Comparison of ENCODE assay signal across 8 cellular contexts in the genomic region with DNA sequence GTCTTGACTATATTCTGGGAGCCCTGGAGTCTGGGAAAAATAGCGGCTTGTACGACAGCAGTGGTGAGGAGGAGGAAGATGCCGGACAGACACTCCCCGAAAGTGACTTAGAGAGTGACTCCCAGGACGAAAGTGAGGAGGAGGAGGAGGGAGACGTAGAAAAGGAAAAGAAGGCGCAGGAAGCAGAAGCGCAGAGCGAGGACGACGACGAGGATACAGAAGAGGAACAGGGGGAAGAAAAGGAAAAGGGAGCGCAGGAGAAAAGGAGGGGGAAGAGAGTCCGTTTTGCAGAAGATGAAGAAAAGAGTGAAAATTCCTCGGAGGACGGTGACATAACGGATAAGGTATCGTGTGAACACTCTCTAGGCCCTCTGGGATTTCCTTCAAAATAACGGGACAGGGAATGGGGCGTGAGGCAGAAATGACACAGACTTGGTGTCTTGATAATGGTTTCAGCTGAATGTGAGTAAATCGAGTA. TPM values are rescaled to one million over a fixed set of nuclear protein-coding genes. Genes with fewer than 3 reads are reported as not detected.
DNase-seq lines count a peak whose midpoint lies in the region; ATAC-seq, FAIRE-seq and TF ChIP-seq lines count a peak whose summit lies in the region.

No MANE protein-coding gene starts in this region.

- peaks cover 6% of the 10 kb centered on the region for H4K20me1 ChIP-seq in HepG2 (ENCODE audit: insufficient read depth, low read length)

- ATAC-seq in A549, result peak in 1 of 2 experiments; percentile 18; a peak in 1 of 6 replicates
- peak; percentile 1 for ATAC-seq in HG02571 (IDR thresholded peaks at IDR 0.05; ENCODE audit: unreplicated experiment)
- ATAC-seq in HepG2, result no peak
- ATAC-seq in GM21576 (IDR thresholded peaks at IDR 0.05; ENCODE audit: unreplicated experiment), result no peak

- H3K27me3 Mint-ChIP-seq in activated naive CD8-positive, alpha-beta T cell treated with anti-CD3 and anti-CD28 coated beads for 36 hours, result peaks cover 5% of the 10 kb centered on the region
- H3K27me3 Mint-ChIP-seq in type B pancreatic cell, result peaks cover 20% of the 10 kb centered on the region

- H3K27ac ChIP-seq in A549 (peak overlapping the region; percentile 94), HepG2 (ENCODE audit: extremely low read length, insufficient read depth, low read length) (peak overlapping the region; percentile 74)

- TF ChIP-seq POLR2A in A549 (IDR thresholded peaks at IDR 0.05; ENCODE audit: low read length) (no peak), HepG2 (IDR thresholded peaks at IDR 0.05; ENCODE audit: insufficient read depth in 1 of 2, low read depth in 2 of 2, low read length in 2 of 2) (no peak)

- DNase-seq in A549 (ENCODE audit: low read depth in 1 of 2, low spot score in 1 of 2), result no peak
- DNase-seq in activated naive CD8-positive, alpha-beta T cell treated with anti-CD3 and anti-CD28 coated beads for 36 hours, result no peak
- no peak for DNase-seq in HepG2 (ENCODE audit: low spot score)
- DNase-seq in type B pancreatic cell (ENCODE audit: extremely low spot score, unreplicated experiment), result no peak
- no peak for DNase-seq in germinal center (ENCODE audit: low spot score)
- DNase-seq in SKM-1 (lab: John Stamatoyannopoulos, UW; ENCODE audit: unreplicated experiment), result no peak

- H2AFZ ChIP-seq in HepG2 (ENCODE audit: low read length), result no peak overlapping the region

- H3K27ac Mint-ChIP-seq in activated naive CD8-positive, alpha-beta T cell treated with anti-CD3 and anti-CD28 coated beads for 36 hours, result peak overlapping the region; percentile 88
- peak overlapping the region; percentile 90 for H3K27ac Mint-ChIP-seq in type B pancreatic cell

- TF ChIP-seq CTCF in A549 (IDR thresholded peaks at IDR 0.05), result no peak
- no peak for TF ChIP-seq CTCF in HepG2 (CRISPR knock-in tag; IDR thresholded peaks at IDR 0.05)
- no peak for TF ChIP-seq CTCF in type B pancreatic cell (conservative IDR thresholded peaks at IDR 0.05)

- H3K4me1 ChIP-seq in A549 (peaks cover 14% of the 10 kb centered on the region; the same call in 2 of the 3 replicates), HepG2 (ENCODE audit: insufficient read depth, low read length) (peaks cover 30% of the 10 kb centered on the region)

- peaks cover 16 to 34% of the 10 kb centered on the region in 2 experiments for H3K36me3 ChIP-seq in HepG2 (replicated peaks in 1 of 2; ENCODE audit: control insufficient read depth in 1 of 2, insufficient read depth in 2 of 2, low read length in 2 of 2)

- H3K9ac ChIP-seq in HepG2 (ENCODE audit: insufficient read depth, low read depth, low read length), result peak overlapping the region; percentile 79

- H3K4me2 ChIP-seq in A549 (peak overlapping the region; percentile 93), HepG2 (ENCODE audit: low read depth, low read length) (peak overlapping the region; percentile 86)

- CTCF ChIA-PET in A549 (lab: Yijun Ruan, JAX) (interaction anchor here (0.7 to 5.7 kb wide), 19 partner anchors 8 to 395 kb away, joined by 3 to 42 read pairs (median 8); a partner anchor contains a TSS), HepG2 (lab: Yijun Ruan, JAX; ENCODE audit: low intra/inter-chr PET ratio, low total read pairs) (no interaction called here)

- FAIRE-seq in A549 (lab: Jason Lieb, UNC) (no peak), HepG2 (lab: Jason Lieb, UNC) (no peak)

- TF ChIP-seq EP300 in A549 (IDR thresholded peaks at IDR 0.05) (no peak), HepG2 (IDR thresholded peaks at IDR 0.05; ENCODE audit: low read depth in 2 of 2, low read length in 2 of 2) (no peak), HepG2 (CRISPR knock-in tag; IDR thresholded peaks at IDR 0.05; ENCODE audit: borderline replicate concordance) (no peak)

- H3K9me3 ChIP-seq in A549 (peaks cover 9% of the 10 kb centered on the region; the same call in 1 of the 3 replicates), HepG2 (ENCODE audit: low read length) (no peaks in the 10 kb centered on the region)

- H3K79me2 ChIP-seq in HepG2 (ENCODE audit: insufficient read depth, low read length), result peaks cover 34% of the 10 kb centered on the region

- in situ Hi-C loops in HepG2 (cut with HindIII; ENCODE audit: extremely low pct_ligation_motif_present, low pct_unique_long_range_greater_than_20kb), result loop anchor here (5.0 to 25.0 kb wide), 2 partner anchors 187 to 312 kb away; a partner anchor contains a TSS

- intact Hi-C loops in HepG2 (cut with micrococcal nuclease; ENCODE audit: unreplicated experiment), result loop anchor here (5.0 kb wide), 1 partner anchor 57 kb away; no protein-coding TSS in a partner anchor

- 0 out of 5 replicates have a peak, but pooled peaks cover 2% of the 10 kb centered on the region in 2 experiments for H3K27me3 ChIP-seq in HepG2 (ENCODE audit: control insufficient read depth in 1 of 2, insufficient read depth in 2 of 2, low read length in 2 of 2)

- H3K4me1 Mint-ChIP-seq in activated naive CD8-positive, alpha-beta T cell treated with anti-CD3 and anti-CD28 coated beads for 36 hours, result peaks cover 27% of the 10 kb centered on the region
- peaks cover 5% of the 10 kb centered on the region for H3K4me1 Mint-ChIP-seq in type B pancreatic cell (ENCODE audit: unreplicated experiment)

- H3K4me3 ChIP-seq in A549 (peak overlapping the region; percentile 95), HepG2 (replicated peaks in 1 of 3; ENCODE audit: insufficient read depth in 1 of 3, low read depth in 2 of 3, low read length in 3 of 3) (peak overlapping the region; percentile 93 to 95 (median 93))

- TF ChIP-seq RAD21 in A549 (conservative IDR thresholded peaks at IDR 0.05 in 1 of 2, IDR thresholded peaks at IDR 0.05 in 1 of 2), result no peak
- TF ChIP-seq RAD21 in HepG2 (CRISPR knock-in tag; IDR thresholded peaks at IDR 0.05), result no peak

- peaks cover 31% of the 10 kb centered on the region for H3K36me3 Mint-ChIP-seq in activated naive CD8-positive, alpha-beta T cell treated with anti-CD3 and anti-CD28 coated beads for 36 hours
- peaks cover 4% of the 10 kb centered on the region for H3K36me3 Mint-ChIP-seq in type B pancreatic cell

- no peaks in the 10 kb centered on the region for H3K9me3 Mint-ChIP-seq in activated naive CD8-positive, alpha-beta T cell treated with anti-CD3 and anti-CD28 coated beads for 36 hours
- H3K9me3 Mint-ChIP-seq in type B pancreatic cell, result no peaks in the 10 kb centered on the region

- WGBS in A549 (ENCODE audit: missing lambda C conversion rate), result 2% methylated on average over 21 of the region's 21 CpGs
- WGBS in HepG2 (ENCODE audit: low lambda C conversion rate), result 2% methylated on average over 21 of the region's 21 CpGs

- BruUV-seq in HepG2 (replicated peaks; lab: Mats Ljungman, UMichigan), result no TSS peak

- H3K4me3 Mint-ChIP-seq in activated naive CD8-positive, alpha-beta T cell treated with anti-CD3 and anti-CD28 coated beads for 36 hours, result peak overlapping the region; percentile 97
- H3K4me3 Mint-ChIP-seq in type B pancreatic cell, result peak overlapping the region; percentile 96

- POLR2A ChIA-PET in A549 (lab: Yijun Ruan, JAX) (interaction anchor here (0.6 to 1.7 kb wide), 5 partner anchors 15 to 274 kb away, joined by 3 to 12 read pairs (median 3); a partner anchor contains a TSS), HepG2 (lab: Yijun Ruan, JAX) (interaction anchor here (0.9 to 1.7 kb wide), 2 partner anchors 22 to 57 kb away, joined by 3 to 9 read pairs; a partner anchor contains a TSS)

RNA-seq across cellular contexts. Expression of a gene that starts 0.9 kb away (rescaled TPM):
- 15.5 and 19.1 TPM in 2 replicates for polyA plus RNA-seq in A549 (2011; rRNA removed)
- polyA plus RNA-seq in A549 (2012; cell fraction: cytosol; rRNA removed), result 9.9 and 10.7 TPM in 2 replicates
- polyA plus RNA-seq in A549 (2012; cell fraction: nucleus; rRNA removed), result 28.0 and 34.9 TPM in 2 replicates
- 17.7 to 19.0 TPM (median 18.8 TPM) in 3 replicates for polyA plus RNA-seq in A549 (2017; fragmentation: RNase III; extraction: RNeasy Plus Mini Kit Qiagen cat#74134 plus additional on column Dnase treatment)
- polyA minus RNA-seq in A549 (2011; rRNA and poly(A)+ RNA removed), result 22.2 and 24.6 TPM in 2 replicates
- total RNA-seq in activated naive CD8-positive, alpha-beta T cell treated with anti-CD3 and anti-CD28 coated beads for 36 hours, result 10 to 100 TPM; 31.5 to 35.4 TPM
- 17.3 and 26.2 TPM in 2 replicates for total RNA-seq in HepG2 (2016; rRNA removed; fragmentation: Illumina TruSeq; extraction: Trizol)
- total RNA-seq in HepG2 (2016; cell fraction: cytosol; rRNA removed; fragmentation: Illumina TruSeq; extraction: Trizol; ENCODE audit: low read depth), result 19.4 and 19.6 TPM in 2 replicates
- 17.8 and 29.8 TPM in 2 replicates for total RNA-seq in HepG2 (2016; cell fraction: insoluble cytoplasmic fraction; rRNA removed; fragmentation: Illumina TruSeq; extraction: Trizol)
- total RNA-seq in HepG2 (2016; cell fraction: membrane; rRNA removed; fragmentation: Illumina TruSeq; extraction: Trizol), result 9.5 and 9.7 TPM in 2 replicates
- 38.8 and 47.6 TPM in 2 replicates for total RNA-seq in HepG2 (2016; cell fraction: nucleus; rRNA removed; fragmentation: Illumina TruSeq; extraction: Trizol)
- 14.0 and 14.2 TPM in 2 replicates for polyA plus RNA-seq in HepG2 (2011; rRNA removed)
- 3.9 and 4.6 TPM in 2 replicates for polyA plus RNA-seq in HepG2 (2011; cell fraction: cytosol; rRNA removed)
- 31.2 and 37.8 TPM in 2 replicates for polyA plus RNA-seq in HepG2 (2011; cell fraction: nucleus; rRNA removed)
- polyA plus RNA-seq in HepG2 (2012), result 12.8 and 13.3 TPM in 2 replicates
- polyA plus RNA-seq in HepG2 (2016; cell fraction: cytosol; fragmentation: Illumina TruSeq; extraction: Trizol; ENCODE audit: low read depth), result 0.77 and 1.1 TPM in 2 replicates
- 13.4 and 13.7 TPM in 2 replicates for polyA plus RNA-seq in HepG2 (2016; cell fraction: insoluble cytoplasmic fraction; fragmentation: Illumina TruSeq; extraction: Trizol; ENCODE audit: low read depth)
- polyA plus RNA-seq in HepG2 (2016; cell fraction: membrane; fragmentation: Illumina TruSeq; extraction: Trizol; ENCODE audit: low read depth), result 2.3 and 2.8 TPM in 2 replicates
- polyA plus RNA-seq in HepG2 (2016; cell fraction: nucleus; fragmentation: Illumina TruSeq; extraction: Trizol; ENCODE audit: insufficient read depth, low read depth), result 57.7 and 61.6 TPM in 2 replicates
- 25.8 and 45.7 TPM in 2 replicates for polyA minus RNA-seq in HepG2 (2011; rRNA and poly(A)+ RNA removed; ENCODE audit: low replicate concordance)
- 5.3 and 6.9 TPM in 2 replicates for polyA minus RNA-seq in HepG2 (2011; cell fraction: cytosol; rRNA and poly(A)+ RNA removed)
- polyA minus RNA-seq in HepG2 (2011; cell fraction: nucleus; rRNA and poly(A)+ RNA removed), result 44.3 and 51.8 TPM in 2 replicates
- 22.3 and 26.9 TPM in 2 replicates for total RNA-seq in type B pancreatic cell (ENCODE audit: low replicate concordance)

RNA-seq across cellular contexts. Expression of a gene that starts 57.4 kb away (rescaled TPM):
- 33.2 and 39.3 TPM in 2 replicates for polyA plus RNA-seq in A549 (2011; rRNA removed)
- 22.4 TPM in 2 replicates for polyA plus RNA-seq in A549 (2012; cell fraction: cytosol; rRNA removed)
- 17.6 and 24.0 TPM in 2 replicates for polyA plus RNA-seq in A549 (2012; cell fraction: nucleus; rRNA removed)
- polyA plus RNA-seq in A549 (2017; fragmentation: RNase III; extraction: RNeasy Plus Mini Kit Qiagen cat#74134 plus additional on column Dnase treatment), result 40.3 to 42.9 TPM (median 42.3 TPM) in 3 replicates
- 50.3 and 61.3 TPM in 2 replicates for polyA minus RNA-seq in A549 (2011; rRNA and poly(A)+ RNA removed)
- 10 to 100 TPM; 47.5 to 50.4 TPM for total RNA-seq in activated naive CD8-positive, alpha-beta T cell treated with anti-CD3 and anti-CD28 coated beads for 36 hours
- 30.4 and 39.6 TPM in 2 replicates for total RNA-seq in HepG2 (2016; rRNA removed; fragmentation: Illumina TruSeq; extraction: Trizol)
- total RNA-seq in HepG2 (2016; cell fraction: cytosol; rRNA removed; fragmentation: Illumina TruSeq; extraction: Trizol; ENCODE audit: low read depth), result 32.2 and 34.5 TPM in 2 replicates
- total RNA-seq in HepG2 (2016; cell fraction: insoluble cytoplasmic fraction; rRNA removed; fragmentation: Illumina TruSeq; extraction: Trizol), result 31.7 and 39.8 TPM in 2 replicates
- 35.2 and 35.7 TPM in 2 replicates for total RNA-seq in HepG2 (2016; cell fraction: membrane; rRNA removed; fragmentation: Illumina TruSeq; extraction: Trizol)
- total RNA-seq in HepG2 (2016; cell fraction: nucleus; rRNA removed; fragmentation: Illumina TruSeq; extraction: Trizol), result 74.2 and 80.7 TPM in 2 replicates
- polyA plus RNA-seq in HepG2 (2011; rRNA removed), result 18.7 and 20.9 TPM in 2 replicates
- 14.8 and 17.5 TPM in 2 replicates for polyA plus RNA-seq in HepG2 (2011; cell fraction: cytosol; rRNA removed)
- 48.7 and 53.2 TPM in 2 replicates for polyA plus RNA-seq in HepG2 (2011; cell fraction: nucleus; rRNA removed)
- polyA plus RNA-seq in HepG2 (2012), result 16.2 and 18.9 TPM in 2 replicates
- 6.0 and 6.1 TPM in 2 replicates for polyA plus RNA-seq in HepG2 (2016; cell fraction: cytosol; fragmentation: Illumina TruSeq; extraction: Trizol; ENCODE audit: low read depth)
- polyA plus RNA-seq in HepG2 (2016; cell fraction: insoluble cytoplasmic fraction; fragmentation: Illumina TruSeq; extraction: Trizol; ENCODE audit: low read depth), result 24.4 and 27.6 TPM in 2 replicates
- polyA plus RNA-seq in HepG2 (2016; cell fraction: membrane; fragmentation: Illumina TruSeq; extraction: Trizol; ENCODE audit: low read depth), result 16.2 and 17.5 TPM in 2 replicates
- polyA plus RNA-seq in HepG2 (2016; cell fraction: nucleus; fragmentation: Illumina TruSeq; extraction: Trizol; ENCODE audit: insufficient read depth, low read depth), result 38.6 and 52.3 TPM in 2 replicates
- 52.9 and 78.7 TPM in 2 replicates for polyA minus RNA-seq in HepG2 (2011; rRNA and poly(A)+ RNA removed; ENCODE audit: low replicate concordance)
- polyA minus RNA-seq in HepG2 (2011; cell fraction: cytosol; rRNA and poly(A)+ RNA removed), result 24.6 and 26.7 TPM in 2 replicates
- polyA minus RNA-seq in HepG2 (2011; cell fraction: nucleus; rRNA and poly(A)+ RNA removed), result 160 and 168 TPM in 2 replicates
- 69.1 and 74.1 TPM in 2 replicates for total RNA-seq in type B pancreatic cell (ENCODE audit: low replicate concordance)
